In the genomic region with DNA sequence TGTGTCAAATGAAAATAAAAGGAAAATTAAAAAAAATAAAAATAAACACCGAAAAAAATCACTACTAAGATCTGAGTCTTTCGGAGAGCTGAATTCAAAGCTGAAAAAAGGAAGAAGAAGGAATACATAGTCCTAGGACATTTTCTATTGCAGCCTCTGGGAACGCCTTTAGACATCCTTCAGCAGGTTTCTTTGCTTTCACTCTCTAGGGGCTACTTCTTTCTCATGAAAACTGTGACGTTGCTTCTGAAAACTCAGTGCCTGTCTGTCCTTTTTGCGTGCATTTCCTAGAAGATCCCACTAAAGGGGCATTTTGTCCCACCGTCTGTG, we compare ENCODE assay signal across 8 cellular contexts. TPM values are rescaled to one million over a fixed set of nuclear protein-coding genes. Genes with fewer than 3 reads are reported as not detected.
A peak's percentile ranks its signal among the peaks of the same experiment; 100 is the strongest.
DNase-seq lines count a peak whose midpoint lies in the region; ATAC-seq and TF ChIP-seq lines count a peak whose summit lies in the region.

No MANE protein-coding gene starts in this region.

- intact Hi-C loops in A673 (cut with micrococcal nuclease; ENCODE audit: unreplicated experiment) (no loop called here), body of pancreas (cut with DNase I) (loop anchor here (5.0 kb wide), 1 partner anchor 98 kb away; no protein-coding TSS in a partner anchor)

- 50 to 51% methylated on average over 6 of the region's 6 CpGs for WGBS in body of pancreas, 2 donors

- H3K9me3 Mint-ChIP-seq in mesothelial cell of epicardium, result no peaks in the 10 kb centered on the region

- peaks cover 5% of the 10 kb centered on the region for H3K27me3 ChIP-seq in A673 (replicated peaks; ENCODE audit: insufficient read depth, low read depth, low read length, poor library complexity)
- H3K27me3 ChIP-seq in body of pancreas, result no peaks in the 10 kb centered on the region

- H3K36me3 ChIP-seq in A673 (ENCODE audit: insufficient read depth, low read length, poor library complexity, severe bottlenecking), result no peaks in the 10 kb centered on the region
- no peaks in the 10 kb centered on the region for H3K36me3 ChIP-seq in body of pancreas (replicated peaks in 1 of 2; ENCODE audit: insufficient read depth in 1 of 2, low read depth in 2 of 2)

- H3K4me3 Mint-ChIP-seq in mesothelial cell of epicardium, result peak overlapping the region; percentile 60

- peak overlapping the region; percentile 42 for H3K4me3 ChIP-seq in A673 (ENCODE audit: low read depth, low read length, poor library complexity, severe bottlenecking)
- peak overlapping the region in 1 of 2 donors; percentile 6 for H3K4me3 ChIP-seq in body of pancreas

- H3K27ac ChIP-seq in A673 (ENCODE audit: low read depth, low read length, poor library complexity, severe bottlenecking) (no peak overlapping the region), body of pancreas (peak overlapping the region in 2 of 4 donors; percentile 60 to 62)

- TF ChIP-seq CTCF in A673 (conservative IDR thresholded peaks at IDR 0.05; ENCODE audit: low read depth, low read length) (no peak), body of pancreas (IDR thresholded peaks at IDR 0.05) (no peak), mesothelial cell of epicardium (IDR thresholded peaks at IDR 0.05; ENCODE audit: unreplicated experiment) (no peak)

- no peaks in the 10 kb centered on the region for H3K36me3 Mint-ChIP-seq in mesothelial cell of epicardium

- DNase-seq in A673 (ENCODE audit: low spot score) (no peak), body of pancreas (no peak), mesothelial cell of epicardium (ENCODE audit: low spot score in 2 of 2, unreplicated experiment in 2 of 2) (no peak), NCI-H2029 treated with DMSO at 0.1 percent for 48 hours (lab: John Stamatoyannopoulos, UW) (no peak), HuH-7.5 (ENCODE audit: low spot score) (no peak), NCI-H1417 (lab: John Stamatoyannopoulos, UW) (no peak)

- no peak for TF ChIP-seq POLR2A in body of pancreas (IDR thresholded peaks at IDR 0.05)

- ATAC-seq in GM19351 (IDR thresholded peaks at IDR 0.05; ENCODE audit: unreplicated experiment) (peak; percentile 18), HG03354 (IDR thresholded peaks at IDR 0.05; ENCODE audit: poor library complexity, severe bottlenecking, unreplicated experiment) (peak; percentile 38), body of pancreas (peak; percentile 3)

- H3K4me1 ChIP-seq in A673 (ENCODE audit: insufficient read depth, low read length, poor library complexity, severe bottlenecking), result peaks cover 11% of the 10 kb centered on the region
- H3K4me1 ChIP-seq in body of pancreas, result peaks cover 13% of the 10 kb centered on the region

- peaks cover 10% of the 10 kb centered on the region for H3K4me1 Mint-ChIP-seq in mesothelial cell of epicardium

- CTCF ChIA-PET in A673 (lab: Charles Lee), result no interaction called here

- BruUV-seq in A673 (replicated peaks; lab: Mats Ljungman, UMichigan), result no TSS peak

- POLR2A ChIA-PET in A673 (lab: Charles Lee; ENCODE audit: low non-redundant PET), result interaction anchor here (0.6 kb wide), 1 partner anchor 91 kb away, joined by 3 read pairs; no protein-coding TSS in a partner anchor

- H3K27me3 Mint-ChIP-seq in mesothelial cell of epicardium (ENCODE audit: low read depth), result peaks cover 47% of the 10 kb centered on the region

- H3K27ac Mint-ChIP-seq in mesothelial cell of epicardium, result no peak overlapping the region

- H3K9me3 ChIP-seq in A673 (ENCODE audit: low read depth, low read length, poor library complexity, severe bottlenecking) (no peaks in the 10 kb centered on the region), body of pancreas (no peaks in the 10 kb centered on the region)

RNA-seq across cellular contexts. Expression of a gene that starts 0.7 kb away (rescaled TPM):
- 0.33 and 0.71 TPM in 2 replicates for total RNA-seq in A673 (2021)
- 1 to 10 TPM in 1 of 2 donors, under 1 TPM in 1; 0.52 to 2.6 TPM for total RNA-seq in body of pancreas
- total RNA-seq in mesothelial cell of epicardium, result 1.9 to 2.9 TPM (median 2.4 TPM) in 3 replicates
